ENCODE assay signal across 26 cellular contexts in genomic region chr7:104894313-104894712, GRCh38.
"Had no signal": no experiment of that assay in that cellular context is flagged by ENCODE, and none has a peak within 500 bp of the region (broad histone marks: within the 10 kb centered on the region; RNA-seq: fewer than 3 reads in every experiment).

No MANE protein-coding gene starts in this region.

- H3K36me3 ChIP-seq: left ventricle myocardium inferior, pancreas, prostate gland, spleen, suprapubic skin, thoracic aorta, tibial artery, upper lobe of right lung had no signal

- H3K4me1 ChIP-seq: left ventricle myocardium inferior, pancreas, prostate gland, spleen, suprapubic skin, tibial artery, upper lobe of right lung had no signal

- FAIRE-seq: islet of Langerhans, kidney, pancreas, urothelium cell line had no signal

- H3K9me3 ChIP-seq: left ventricle myocardium inferior, pancreas, prostate gland, spleen, suprapubic skin, thoracic aorta, tibial artery, upper lobe of right lung had no signal

- DNase-seq: hypothalamus; immature natural killer cell; kidney; left ventricle myocardium inferior; mesendoderm; naive thymus-derived CD4-positive, alpha-beta T cell; nucleus accumbens; pancreas; posterior cingulate gyrus; retina; right cardiac atrium; spleen; stimulated activated CD4-positive, alpha-beta T cell treated with anti-CD3 and anti-CD28 coated beads, Interleukin-4, amount 100 ng/mL, for 24 hours; stimulated activated naive CD4-positive, alpha-beta T cell; tibial artery; upper lobe of right lung had no signal

- H3K27me3 ChIP-seq: pancreas, suprapubic skin, tibial artery, upper lobe of right lung had no signal

- H3K27ac ChIP-seq: left ventricle myocardium inferior, pancreas, prostate gland, skin epidermis, spleen, suprapubic skin, thoracic aorta, tibial artery, upper lobe of right lung had no signal

- H3K4me3 ChIP-seq: left ventricle myocardium inferior, lung, pancreas, prostate gland, skin epidermis, spleen, suprapubic skin, thoracic aorta, tibial artery, upper lobe of right lung had no signal

- ATAC-seq: naive thymus-derived CD4-positive, alpha-beta T cell; natural killer cell treated with Interleukin-12 subunit alpha and Interleukin-12 subunit beta and Interleukin-15 and Interleukin-18, amount 100 ng/mL, for 72 hours; pancreas; right cardiac atrium; sciatic nerve; stimulated activated effector memory CD8-positive, alpha-beta T cell treated with anti-CD3 and anti-CD28 coated beads, Interleukin-12 subunit alpha, Interleukin-12 subunit beta, amount 100 ng/mL, for 72 hours; upper lobe of right lung had no signal
